In the genomic region with DNA sequence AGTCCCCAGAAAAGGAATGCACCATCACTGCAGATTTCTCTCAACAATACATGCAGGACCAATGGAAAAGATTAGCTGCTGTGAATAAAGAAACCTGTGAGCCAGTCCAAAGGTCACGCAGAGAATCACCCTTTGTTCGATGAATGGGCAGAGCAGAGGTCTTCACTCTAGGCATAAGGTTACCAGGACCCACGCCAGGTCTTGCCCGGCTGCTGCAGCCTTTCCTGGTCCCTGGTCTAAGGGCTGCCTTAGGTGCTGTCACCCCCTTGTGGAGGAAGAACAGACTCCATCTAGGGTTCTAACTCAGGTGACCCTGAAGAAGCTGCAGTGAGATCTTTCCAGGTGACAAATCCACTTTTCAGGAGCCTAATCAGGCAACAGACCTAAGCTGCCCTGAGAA, we compare ENCODE assay signal across 9 cellular contexts. TPM values are rescaled to one million over a fixed set of nuclear protein-coding genes. Genes with fewer than 3 reads are reported as not detected.
DNase-seq lines count a peak whose midpoint lies in the region; ATAC-seq, FAIRE-seq and TF ChIP-seq lines count a peak whose summit lies in the region.
"Had no signal": no experiment of that assay in that cellular context is flagged by ENCODE, and none has a peak within 500 bp of the region (broad histone marks: within the 10 kb centered on the region; RNA-seq: fewer than 3 reads in every experiment).

No MANE protein-coding gene starts in this region.

- FAIRE-seq in A549 (lab: Jason Lieb, UNC) = no peak
- no peak for FAIRE-seq in GM12878 (lab: Jason Lieb, UNC)

- no peaks in the 10 kb centered on the region for H3K9me2 ChIP-seq in DOHH2 (replicated peaks; ENCODE audit: control insufficient read depth, low read length)

- H3K79me2 ChIP-seq in DOHH2 (ENCODE audit: control insufficient read depth, low read length) (no peaks in the 10 kb centered on the region), GM12878 (ENCODE audit: control insufficient read depth, insufficient read depth, low read length) (no peaks in the 10 kb centered on the region)

- intact Hi-C loops in GM12878 (cut with micrococcal nuclease; ENCODE audit: unreplicated experiment) = no loop called here
- intact Hi-C loops in activated T-helper 2 cell treated with anti-CD3 and anti-CD28 coated beads, Interferon-gamma antibody, Interleukin-2, Interleukin-4, amounts not matched to agents 10 μg/mL and 5 μg/mL and 100 μg/mL, durations not matched to agents 14 hours and 24 hours and 36 hours (cut with micrococcal nuclease) = loop anchor here (1.0 kb wide), 1 partner anchor 46 kb away; no protein-coding TSS in a partner anchor

- H3F3A ChIP-seq in DOHH2 (ENCODE audit: control insufficient read depth, insufficient read depth) = 0 out of 2 replicates have a peak, but pooled peaks cover 2% of the 10 kb centered on the region

- H3K4me1 ChIP-seq in A549 (peaks cover 8% of the 10 kb centered on the region; the same call in 1 of the 3 replicates), DOHH2 (ENCODE audit: control insufficient read depth, low read length) (peaks cover 12% of the 10 kb centered on the region), GM12878 (ENCODE audit: control insufficient read depth, insufficient read depth, low read length) (peaks cover 17% of the 10 kb centered on the region)

- H2AFZ ChIP-seq in GM12878 (ENCODE audit: control insufficient read depth, low read depth, low read length) = no peak overlapping the region

- TF ChIP-seq POLR2A in A549 (IDR thresholded peaks at IDR 0.05; ENCODE audit: low read length) (no peak), GM12878 (IDR thresholded peaks at IDR 0.05; ENCODE audit: low read depth, low read length) (no peak)

- SMC1A ChIA-PET in GM12878 (lab: Charles Lee; ENCODE audit: uncharacterized antibody, unreplicated experiment) = interaction anchor here (0.6 to 4.8 kb wide), 5 partner anchors 31 to 48 kb away, joined by 3 to 26 read pairs (median 5); no protein-coding TSS in a partner anchor

- H3K27me3 Mint-ChIP-seq in activated T-helper 2 cell treated with anti-CD3 and anti-CD28 coated beads, Interferon-gamma antibody, Interleukin-2, Interleukin-4, amounts not matched to agents 10 μg/mL and 5 μg/mL and 100 μg/mL, durations not matched to agents 14 hours and 24 hours and 36 hours (ENCODE audit: low read depth) = no peaks in the 10 kb centered on the region
- H3K27me3 Mint-ChIP-seq: central memory CD8-positive, alpha-beta T cell had no signal

- in situ Hi-C loops in GM12878 (cut with MboI) = no loop called here

- TF ChIP-seq CTCF in A549 (IDR thresholded peaks at IDR 0.05) (peak; percentile 32; the same call in 1 of the 3 replicates), DOHH2 (IDR thresholded peaks at IDR 0.05; ENCODE audit: low read depth, low read length, poor library complexity, severe bottlenecking) (peak; percentile 40), GM12878 (IDR thresholded peaks at IDR 0.05 in 2 of 3, conservative IDR thresholded peaks at IDR 0.05 in 1 of 3; ENCODE audit: control insufficient read depth in 2 of 3, extremely low read depth in 1 of 3, insufficient read depth in 1 of 3, low read depth in 3 of 3, low read length in 3 of 3) (peak; percentile 50 to 56 (median 55))

- H3K4me3 ChIP-seq in A549 (no peak overlapping the region), DOHH2 (ENCODE audit: low read length) (no peak overlapping the region), GM12878 (no peak overlapping the region)

- peaks cover 33% of the 10 kb centered on the region for H3K4me1 Mint-ChIP-seq in activated T-helper 2 cell treated with anti-CD3 and anti-CD28 coated beads, Interferon-gamma antibody, Interleukin-2, Interleukin-4, amounts not matched to agents 10 μg/mL and 5 μg/mL and 100 μg/mL, durations not matched to agents 14 hours and 24 hours and 36 hours (ENCODE audit: low read depth)

- H3K36me3 Mint-ChIP-seq in activated T-helper 2 cell treated with anti-CD3 and anti-CD28 coated beads, Interferon-gamma antibody, Interleukin-2, Interleukin-4, amounts not matched to agents 10 μg/mL and 5 μg/mL and 100 μg/mL, durations not matched to agents 14 hours and 24 hours and 36 hours (ENCODE audit: low read depth) = peaks cover 71% of the 10 kb centered on the region

- POLR2A ChIA-PET in A549 (lab: Yijun Ruan, JAX) (interaction anchor here (1.2 kb wide), 1 partner anchor 29 kb away, joined by 3 read pairs; a partner anchor contains a TSS), GM12878 (lab: Charles Lee) (interaction anchor here (0.6 to 1.6 kb wide), 3 partner anchors 29 to 36 kb away, joined by 3 to 4 read pairs (median 3); a partner anchor contains a TSS)

- H3K27ac ChIP-seq in A549 (no peak overlapping the region), DOHH2 (ENCODE audit: low read depth, low read length) (no peak overlapping the region), GM12878 (ENCODE audit: control insufficient read depth, insufficient read depth) (no peak overlapping the region)

- BruUV-seq in GM12878 (replicated peaks; lab: Mats Ljungman, UMichigan) = no TSS peak

- H3K9me3 ChIP-seq in A549 = no peaks in the 10 kb centered on the region
- no peaks in the 10 kb centered on the region for H3K9me3 ChIP-seq in DOHH2 (ENCODE audit: control insufficient read depth, insufficient read depth, low read length)
- H3K9me3 ChIP-seq in GM12878 (replicated peaks; ENCODE audit: control insufficient read depth, insufficient read depth, low read length) = no peaks in the 10 kb centered on the region

- peak; percentile 52 to 60 for DNase-seq in A549 (ENCODE audit: low read depth in 1 of 2, low spot score in 1 of 2)
- peak; percentile 7 for DNase-seq in NCI-H460 (ENCODE audit: extremely low read depth, low read depth)
- DNase-seq in GM12878 (ENCODE audit: low read depth, low spot score) = no peak
- peak; percentile 67 for DNase-seq in islet precursor cell
- no peak for DNase-seq in activated T-helper 2 cell treated with anti-CD3 and anti-CD28 coated beads, Interferon-gamma antibody, Interleukin-2, Interleukin-4, amounts not matched to agents 10 μg/mL and 5 μg/mL and 100 μg/mL, durations not matched to agents 14 hours and 24 hours and 36 hours (ENCODE audit: low spot score)

- CTCF ChIA-PET in A549 (lab: Yijun Ruan, JAX) = interaction anchor here (0.7 to 9.6 kb wide), 12 partner anchors 9 to 490 kb away, joined by 3 to 88 read pairs (median 4); no protein-coding TSS in a partner anchor
- CTCF ChIA-PET in GM12878 (lab: Yijun Ruan, JAX) = interaction anchor here (0.6 to 4.3 kb wide), 16 partner anchors 10 to 488 kb away, joined by 3 to 43 read pairs (median 4); no protein-coding TSS in a partner anchor

- TF ChIP-seq EP300 in A549 (IDR thresholded peaks at IDR 0.05) (no peak), GM12878 (IDR thresholded peaks at IDR 0.05; ENCODE audit: borderline replicate concordance in 1 of 2, control insufficient read depth in 1 of 2, low read depth in 2 of 2, low read length in 2 of 2) (no peak)

- H3K36me3 ChIP-seq in DOHH2 (ENCODE audit: control insufficient read depth, low read length) (peaks cover 46% of the 10 kb centered on the region), GM12878 (ENCODE audit: control insufficient read depth in 2 of 2, insufficient read depth in 2 of 2, low read length in 1 of 2) (peaks cover 17 to 23% of the 10 kb centered on the region in 2 experiments)

- no peak overlapping the region for H3K27ac Mint-ChIP-seq in activated T-helper 2 cell treated with anti-CD3 and anti-CD28 coated beads, Interferon-gamma antibody, Interleukin-2, Interleukin-4, amounts not matched to agents 10 μg/mL and 5 μg/mL and 100 μg/mL, durations not matched to agents 14 hours and 24 hours and 36 hours

- TF ChIP-seq RAD21 in A549 (conservative IDR thresholded peaks at IDR 0.05 in 1 of 2, IDR thresholded peaks at IDR 0.05 in 1 of 2) = peak; percentile 25 to 63; a peak in 3 of 5 replicates
- peak; percentile 74 for TF ChIP-seq RAD21 in GM12878 (IDR thresholded peaks at IDR 0.05; ENCODE audit: insufficient read depth, low read depth, low read length)

- no peak overlapping the region for H3K9ac ChIP-seq in GM12878 (ENCODE audit: control insufficient read depth, insufficient read depth, low read length)

- ATAC-seq in A549 (peak; percentile 68 to 89; a peak in 5 of 6 replicates), GM12878 (peak; percentile 83), GM18511 (IDR thresholded peaks at IDR 0.05; ENCODE audit: unreplicated experiment) (no peak), GM21367 (IDR thresholded peaks at IDR 0.05; ENCODE audit: unreplicated experiment) (no peak)

- H3K27me3 ChIP-seq in DOHH2 (ENCODE audit: control insufficient read depth, low read length) = no peaks in the 10 kb centered on the region
- H3K27me3 ChIP-seq in GM12878 (replicated peaks in 1 of 2; ENCODE audit: control insufficient read depth in 2 of 2, insufficient read depth in 2 of 2, low read length in 1 of 2) = no peaks in the 10 kb centered on the region

- H3K4me2 ChIP-seq in A549 = no peak overlapping the region
- no peak overlapping the region for H3K4me2 ChIP-seq in DOHH2 (ENCODE audit: low read length)
- H3K4me2 ChIP-seq in GM12878 (ENCODE audit: control insufficient read depth, insufficient read depth) = no peak overlapping the region

- WGBS in A549 (ENCODE audit: missing lambda C conversion rate) = 76% methylated on average over 4 of the region's 4 CpGs
- WGBS in GM12878 (ENCODE audit: insufficient coverage, insufficient replicate concordance, low lambda C conversion rate, missing lambda C conversion rate) = 98% methylated on average over 4 of the region's 4 CpGs

- no peaks in the 10 kb centered on the region for H3K9me3 Mint-ChIP-seq in activated T-helper 2 cell treated with anti-CD3 and anti-CD28 coated beads, Interferon-gamma antibody, Interleukin-2, Interleukin-4, amounts not matched to agents 10 μg/mL and 5 μg/mL and 100 μg/mL, durations not matched to agents 14 hours and 24 hours and 36 hours
- H3K9me3 Mint-ChIP-seq: central memory CD8-positive, alpha-beta T cell had no signal

- RAD21 ChIA-PET in GM12878 (lab: Charles Lee; ENCODE audit: unreplicated experiment) = interaction anchor here (0.8 to 3.5 kb wide), 6 partner anchors 8 to 70 kb away, joined by 3 to 23 read pairs (median 6); no protein-coding TSS in a partner anchor

- H3K4me3 Mint-ChIP-seq in activated T-helper 2 cell treated with anti-CD3 and anti-CD28 coated beads, Interferon-gamma antibody, Interleukin-2, Interleukin-4, amounts not matched to agents 10 μg/mL and 5 μg/mL and 100 μg/mL, durations not matched to agents 14 hours and 24 hours and 36 hours (ENCODE audit: low read depth) = no peak overlapping the region
- H3K4me3 Mint-ChIP-seq: central memory CD8-positive, alpha-beta T cell had no signal

- no peaks in the 10 kb centered on the region for H4K20me1 ChIP-seq in DOHH2 (ENCODE audit: control insufficient read depth, insufficient read depth, low read depth, low read length)
- H4K20me1 ChIP-seq in GM12878 (ENCODE audit: control insufficient read depth, insufficient read depth) = no peaks in the 10 kb centered on the region

RNA-seq across cellular contexts. Expression of a gene that starts 29.0 kb away (rescaled TPM):
- polyA plus RNA-seq in A549 (2011; rRNA removed) = 128 and 148 TPM in 2 replicates
- polyA plus RNA-seq in A549 (2012; cell fraction: cytosol; rRNA removed) = 73.9 and 95.8 TPM in 2 replicates
- 97.5 and 143 TPM in 2 replicates for polyA plus RNA-seq in A549 (2012; cell fraction: nucleus; rRNA removed)
- polyA plus RNA-seq in A549 (2017; fragmentation: RNase III; extraction: RNeasy Plus Mini Kit Qiagen cat#74134 plus additional on column Dnase treatment) = 129 to 134 TPM (median 132 TPM) in 3 replicates
- 52.9 and 61.4 TPM in 2 replicates for polyA minus RNA-seq in A549 (2011; rRNA and poly(A)+ RNA removed)
- total RNA-seq in NCI-H460 (2014; rRNA removed; shearing (Covaris generic)) = 65.7 and 69.7 TPM in 2 replicates
- 84.5 and 104 TPM in 2 replicates for polyA plus RNA-seq in NCI-H460 (2014; cell fraction: nucleus; rRNA removed)
- 427 and 452 TPM in 2 replicates for total RNA-seq in GM12878 (2013; cell fraction: nucleolus; rRNA removed)
- 103 and 107 TPM in 2 replicates for total RNA-seq in GM12878 (2014; rRNA removed)
- 100 and 101 TPM in 2 replicates for total RNA-seq in GM12878 (2014; rRNA removed; fragmentation: Illumina TruSeq; extraction: Trizol)
- total RNA-seq in GM12878 (2021) = 128 and 130 TPM in 2 replicates
- polyA plus RNA-seq in GM12878 (2011; ENCODE audit: low read depth) = 48.1 TPM
- polyA plus RNA-seq in GM12878 (2011; rRNA removed) = 100 and 159 TPM in 2 replicates
- 64.8 and 80.3 TPM in 2 replicates for polyA plus RNA-seq in GM12878 (2011; cell fraction: cytosol; rRNA removed)
- polyA plus RNA-seq in GM12878 (2011; cell fraction: nucleus; rRNA removed) = 141 and 157 TPM in 2 replicates
- polyA plus RNA-seq in GM12878 (2012) = 71.3 and 83.1 TPM in 2 replicates
- 127 and 140 TPM in 2 replicates for polyA plus RNA-seq in GM12878 (2014; fragmentation: Illumina TruSeq; extraction: Trizol)
- 10 to 100 TPM; 24.8 to 44.0 TPM for polyA plus RNA-seq in GM12878 (2014; fragmentation: Nextera tagmentation; extraction: Ambion mirVana)
- 121 TPM in 2 replicates for polyA plus RNA-seq in GM12878 (2014; rRNA removed)
- polyA plus RNA-seq in GM12878 (2016; fragmentation: Nextera tagmentation; extraction: Ambion mirVana) = 100 to 1,000 TPM; 181 to 198 TPM
- 62.6 and 97.0 TPM in 2 replicates for polyA minus RNA-seq in GM12878 (2011; rRNA and poly(A)+ RNA removed)
- 28.8 and 30.2 TPM in 2 replicates for polyA minus RNA-seq in GM12878 (2011; cell fraction: cytosol; rRNA and poly(A)+ RNA removed)
- polyA minus RNA-seq in GM12878 (2011; cell fraction: nucleus; rRNA and poly(A)+ RNA removed) = 52.5 and 71.7 TPM in 2 replicates
- 267 and 286 TPM in 2 replicates for total RNA-seq in activated T-helper 2 cell treated with anti-CD3 and anti-CD28 coated beads, Interferon-gamma antibody, Interleukin-2, Interleukin-4, amounts not matched to agents 10 μg/mL and 5 μg/mL and 100 μg/mL, durations not matched to agents 14 hours and 24 hours and 36 hours

RNA-seq across cellular contexts. Expression of a gene that starts 36.1 kb away (rescaled TPM):
- polyA plus RNA-seq in A549 (2011; rRNA removed) = 109 and 130 TPM in 2 replicates
- 43.3 and 43.9 TPM in 2 replicates for polyA plus RNA-seq in A549 (2012; cell fraction: cytosol; rRNA removed)
- 105 and 130 TPM in 2 replicates for polyA plus RNA-seq in A549 (2012; cell fraction: nucleus; rRNA removed)
- polyA plus RNA-seq in A549 (2017; fragmentation: RNase III; extraction: RNeasy Plus Mini Kit Qiagen cat#74134 plus additional on column Dnase treatment) = 52.7 to 56.3 TPM (median 56.2 TPM) in 3 replicates
- 67.3 and 71.3 TPM in 2 replicates for polyA minus RNA-seq in A549 (2011; rRNA and poly(A)+ RNA removed)
- 77.5 and 88.1 TPM in 2 replicates for total RNA-seq in NCI-H460 (2014; rRNA removed; shearing (Covaris generic))
- polyA plus RNA-seq in NCI-H460 (2014; cell fraction: nucleus; rRNA removed) = 80.9 and 92.0 TPM in 2 replicates
- 82.2 and 99.9 TPM in 2 replicates for total RNA-seq in GM12878 (2013; cell fraction: nucleolus; rRNA removed)
- 42.2 and 44.1 TPM in 2 replicates for total RNA-seq in GM12878 (2014; rRNA removed)
- 32.9 and 33.9 TPM in 2 replicates for total RNA-seq in GM12878 (2014; rRNA removed; fragmentation: Illumina TruSeq; extraction: Trizol)
- total RNA-seq in GM12878 (2021) = 49.2 TPM in 2 replicates
- polyA plus RNA-seq in GM12878 (2011; ENCODE audit: low read depth) = 31.3 TPM
- polyA plus RNA-seq in GM12878 (2011; rRNA removed) = 51.4 and 60.6 TPM in 2 replicates
- 43.0 and 45.6 TPM in 2 replicates for polyA plus RNA-seq in GM12878 (2011; cell fraction: cytosol; rRNA removed)
- polyA plus RNA-seq in GM12878 (2011; cell fraction: nucleus; rRNA removed) = 128 and 145 TPM in 2 replicates
- polyA plus RNA-seq in GM12878 (2012) = 44.0 and 47.5 TPM in 2 replicates
- polyA plus RNA-seq in GM12878 (2014; fragmentation: Illumina TruSeq; extraction: Trizol) = 35.7 and 42.9 TPM in 2 replicates
- polyA plus RNA-seq in GM12878 (2014; fragmentation: Nextera tagmentation; extraction: Ambion mirVana) = 10 to 100 TPM in 1 of 2 experiments, 1 to 10 TPM in 1; 7.8 to 19.7 TPM
- polyA plus RNA-seq in GM12878 (2014; rRNA removed) = 51.0 and 52.5 TPM in 2 replicates
- polyA plus RNA-seq in GM12878 (2016; fragmentation: Nextera tagmentation; extraction: Ambion mirVana) = 10 to 100 TPM; 48.6 to 51.7 TPM
- polyA minus RNA-seq in GM12878 (2011; rRNA and poly(A)+ RNA removed) = 41.5 and 48.6 TPM in 2 replicates
- 16.4 and 20.3 TPM in 2 replicates for polyA minus RNA-seq in GM12878 (2011; cell fraction: cytosol; rRNA and poly(A)+ RNA removed)
- polyA minus RNA-seq in GM12878 (2011; cell fraction: nucleus; rRNA and poly(A)+ RNA removed) = 46.5 and 65.3 TPM in 2 replicates
- 46.4 and 51.8 TPM in 2 replicates for total RNA-seq in activated T-helper 2 cell treated with anti-CD3 and anti-CD28 coated beads, Interferon-gamma antibody, Interleukin-2, Interleukin-4, amounts not matched to agents 10 μg/mL and 5 μg/mL and 100 μg/mL, durations not matched to agents 14 hours and 24 hours and 36 hours

Comparison
In these comparisons a context has a peak if more than half of its experiments do, and no peak if none do; other contexts are left out.
1. ATAC-seq: peak in A549 (2 of 2) and GM12878 (single experiment); none in GM18511 (single experiment) and GM21367 (single experiment).
2. DNase-seq: peak in A549 (2 of 2), NCI-H460 (single experiment) and islet precursor cell (single experiment); none in GM12878 (single experiment) and activated T-helper 2 cell treated with anti-CD3 and anti-CD28 coated beads, Interferon-gamma antibody, Interleukin-2, Interleukin-4, amounts not matched to agents 10 μg/mL and 5 μg/mL and 100 μg/mL, durations not matched to agents 14 hours and 24 hours and 36 hours (single experiment).
3. Peak in every context shown above with its lines, with median percentiles within 50 percentile points of each other: CTCF ChIP-seq.